1 cellular context compared by ENCODE assay signal in genomic region chr16:86215233-86215978, GRCh38.
TF ChIP-seq lines count a peak whose summit lies in the region.

No MANE protein-coding gene starts in this region.

TF ChIP-seq in H1, 55 proteins besides CTCF, POLR2A, EP300 and RAD21 (continued from another document):
- TF ChIP-seq, protein P1, sequence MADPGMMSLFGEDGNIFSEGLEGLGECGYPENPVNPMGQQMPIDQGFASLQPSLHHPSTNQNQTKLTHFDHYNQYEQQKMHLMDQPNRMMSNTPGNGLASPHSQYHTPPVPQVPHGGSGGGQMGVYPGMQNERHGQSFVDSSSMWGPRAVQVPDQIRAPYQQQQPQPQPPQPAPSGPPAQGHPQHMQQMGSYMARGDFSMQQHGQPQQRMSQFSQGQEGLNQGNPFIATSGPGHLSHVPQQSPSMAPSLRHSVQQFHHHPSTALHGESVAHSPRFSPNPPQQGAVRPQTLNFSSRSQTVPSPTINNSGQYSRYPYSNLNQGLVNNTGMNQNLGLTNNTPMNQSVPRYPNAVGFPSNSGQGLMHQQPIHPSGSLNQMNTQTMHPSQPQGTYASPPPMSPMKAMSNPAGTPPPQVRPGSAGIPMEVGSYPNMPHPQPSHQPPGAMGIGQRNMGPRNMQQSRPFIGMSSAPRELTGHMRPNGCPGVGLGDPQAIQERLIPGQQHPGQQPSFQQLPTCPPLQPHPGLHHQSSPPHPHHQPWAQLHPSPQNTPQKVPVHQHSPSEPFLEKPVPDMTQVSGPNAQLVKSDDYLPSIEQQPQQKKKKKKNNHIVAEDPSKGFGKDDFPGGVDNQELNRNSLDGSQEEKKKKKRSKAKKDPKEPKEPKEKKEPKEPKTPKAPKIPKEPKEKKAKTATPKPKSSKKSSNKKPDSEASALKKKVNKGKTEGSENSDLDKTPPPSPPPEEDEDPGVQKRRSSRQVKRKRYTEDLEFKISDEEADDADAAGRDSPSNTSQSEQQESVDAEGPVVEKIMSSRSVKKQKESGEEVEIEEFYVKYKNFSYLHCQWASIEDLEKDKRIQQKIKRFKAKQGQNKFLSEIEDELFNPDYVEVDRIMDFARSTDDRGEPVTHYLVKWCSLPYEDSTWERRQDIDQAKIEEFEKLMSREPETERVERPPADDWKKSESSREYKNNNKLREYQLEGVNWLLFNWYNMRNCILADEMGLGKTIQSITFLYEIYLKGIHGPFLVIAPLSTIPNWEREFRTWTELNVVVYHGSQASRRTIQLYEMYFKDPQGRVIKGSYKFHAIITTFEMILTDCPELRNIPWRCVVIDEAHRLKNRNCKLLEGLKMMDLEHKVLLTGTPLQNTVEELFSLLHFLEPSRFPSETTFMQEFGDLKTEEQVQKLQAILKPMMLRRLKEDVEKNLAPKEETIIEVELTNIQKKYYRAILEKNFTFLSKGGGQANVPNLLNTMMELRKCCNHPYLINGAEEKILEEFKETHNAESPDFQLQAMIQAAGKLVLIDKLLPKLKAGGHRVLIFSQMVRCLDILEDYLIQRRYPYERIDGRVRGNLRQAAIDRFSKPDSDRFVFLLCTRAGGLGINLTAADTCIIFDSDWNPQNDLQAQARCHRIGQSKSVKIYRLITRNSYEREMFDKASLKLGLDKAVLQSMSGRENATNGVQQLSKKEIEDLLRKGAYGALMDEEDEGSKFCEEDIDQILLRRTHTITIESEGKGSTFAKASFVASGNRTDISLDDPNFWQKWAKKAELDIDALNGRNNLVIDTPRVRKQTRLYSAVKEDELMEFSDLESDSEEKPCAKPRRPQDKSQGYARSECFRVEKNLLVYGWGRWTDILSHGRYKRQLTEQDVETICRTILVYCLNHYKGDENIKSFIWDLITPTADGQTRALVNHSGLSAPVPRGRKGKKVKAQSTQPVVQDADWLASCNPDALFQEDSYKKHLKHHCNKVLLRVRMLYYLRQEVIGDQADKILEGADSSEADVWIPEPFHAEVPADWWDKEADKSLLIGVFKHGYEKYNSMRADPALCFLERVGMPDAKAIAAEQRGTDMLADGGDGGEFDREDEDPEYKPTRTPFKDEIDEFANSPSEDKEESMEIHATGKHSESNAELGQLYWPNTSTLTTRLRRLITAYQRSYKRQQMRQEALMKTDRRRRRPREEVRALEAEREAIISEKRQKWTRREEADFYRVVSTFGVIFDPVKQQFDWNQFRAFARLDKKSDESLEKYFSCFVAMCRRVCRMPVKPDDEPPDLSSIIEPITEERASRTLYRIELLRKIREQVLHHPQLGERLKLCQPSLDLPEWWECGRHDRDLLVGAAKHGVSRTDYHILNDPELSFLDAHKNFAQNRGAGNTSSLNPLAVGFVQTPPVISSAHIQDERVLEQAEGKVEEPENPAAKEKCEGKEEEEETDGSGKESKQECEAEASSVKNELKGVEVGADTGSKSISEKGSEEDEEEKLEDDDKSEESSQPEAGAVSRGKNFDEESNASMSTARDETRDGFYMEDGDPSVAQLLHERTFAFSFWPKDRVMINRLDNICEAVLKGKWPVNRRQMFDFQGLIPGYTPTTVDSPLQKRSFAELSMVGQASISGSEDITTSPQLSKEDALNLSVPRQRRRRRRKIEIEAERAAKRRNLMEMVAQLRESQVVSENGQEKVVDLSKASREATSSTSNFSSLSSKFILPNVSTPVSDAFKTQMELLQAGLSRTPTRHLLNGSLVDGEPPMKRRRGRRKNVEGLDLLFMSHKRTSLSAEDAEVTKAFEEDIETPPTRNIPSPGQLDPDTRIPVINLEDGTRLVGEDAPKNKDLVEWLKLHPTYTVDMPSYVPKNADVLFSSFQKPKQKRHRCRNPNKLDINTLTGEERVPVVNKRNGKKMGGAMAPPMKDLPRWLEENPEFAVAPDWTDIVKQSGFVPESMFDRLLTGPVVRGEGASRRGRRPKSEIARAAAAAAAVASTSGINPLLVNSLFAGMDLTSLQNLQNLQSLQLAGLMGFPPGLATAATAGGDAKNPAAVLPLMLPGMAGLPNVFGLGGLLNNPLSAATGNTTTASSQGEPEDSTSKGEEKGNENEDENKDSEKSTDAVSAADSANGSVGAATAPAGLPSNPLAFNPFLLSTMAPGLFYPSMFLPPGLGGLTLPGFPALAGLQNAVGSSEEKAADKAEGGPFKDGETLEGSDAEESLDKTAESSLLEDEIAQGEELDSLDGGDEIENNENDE (IDR thresholded peaks at IDR 0.05; ENCODE audit: insufficient replicate concordance, low read length): no peak
- TF ChIP-seq JUN (IDR thresholded peaks at IDR 0.05; ENCODE audit: low read depth, low read length) (no peak), CBX5 (IDR thresholded peaks at IDR 0.05; ENCODE audit: low read depth, low read length) (no peak), KDM4A (IDR thresholded peaks at IDR 0.05; ENCODE audit: low read depth, low read length, severe bottlenecking) (no peak), PHF8 (conservative IDR thresholded peaks at IDR 0.05; ENCODE audit: low read depth, low read length) (no peak)
